In the genomic region with DNA sequence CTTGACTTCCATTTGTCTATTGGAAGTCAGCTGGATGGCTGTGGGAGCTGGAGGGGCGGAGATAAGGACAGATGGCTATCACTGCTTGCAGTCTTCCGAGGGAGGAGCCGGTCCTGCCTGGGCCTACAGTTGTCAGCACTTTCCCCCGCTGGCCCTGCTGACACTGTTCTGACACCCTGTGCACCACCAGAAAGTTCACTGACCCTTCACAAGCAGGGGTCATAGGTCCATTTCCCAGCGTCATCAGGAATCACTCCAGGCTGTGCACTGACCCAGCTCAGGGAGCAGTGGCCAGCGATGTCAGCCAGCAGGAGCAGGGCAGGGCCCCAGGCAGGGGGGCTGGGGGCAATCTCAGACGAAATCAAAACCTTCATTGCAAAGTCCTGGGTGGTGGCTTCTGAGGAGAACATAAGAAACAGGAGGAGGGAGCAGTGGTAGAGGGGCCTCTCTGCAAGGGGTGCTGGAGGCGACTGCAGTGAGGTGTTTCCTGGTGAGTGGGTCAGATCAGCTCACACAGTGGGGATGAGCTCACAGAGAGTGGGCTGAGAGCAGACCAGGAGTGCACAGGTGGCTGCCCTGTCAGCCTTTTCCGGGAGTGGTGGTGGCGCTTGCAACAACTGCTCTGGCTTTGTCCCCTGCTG, we compare ENCODE assay signal across 1 cellular context.
TF ChIP-seq lines count a peak whose summit lies in the region.

No MANE protein-coding gene starts in this region.

TF ChIP-seq in liver, 16 proteins besides CTCF, POLR2A, EP300 and RAD21 (continued from another document):
- TF ChIP-seq, protein P1, sequence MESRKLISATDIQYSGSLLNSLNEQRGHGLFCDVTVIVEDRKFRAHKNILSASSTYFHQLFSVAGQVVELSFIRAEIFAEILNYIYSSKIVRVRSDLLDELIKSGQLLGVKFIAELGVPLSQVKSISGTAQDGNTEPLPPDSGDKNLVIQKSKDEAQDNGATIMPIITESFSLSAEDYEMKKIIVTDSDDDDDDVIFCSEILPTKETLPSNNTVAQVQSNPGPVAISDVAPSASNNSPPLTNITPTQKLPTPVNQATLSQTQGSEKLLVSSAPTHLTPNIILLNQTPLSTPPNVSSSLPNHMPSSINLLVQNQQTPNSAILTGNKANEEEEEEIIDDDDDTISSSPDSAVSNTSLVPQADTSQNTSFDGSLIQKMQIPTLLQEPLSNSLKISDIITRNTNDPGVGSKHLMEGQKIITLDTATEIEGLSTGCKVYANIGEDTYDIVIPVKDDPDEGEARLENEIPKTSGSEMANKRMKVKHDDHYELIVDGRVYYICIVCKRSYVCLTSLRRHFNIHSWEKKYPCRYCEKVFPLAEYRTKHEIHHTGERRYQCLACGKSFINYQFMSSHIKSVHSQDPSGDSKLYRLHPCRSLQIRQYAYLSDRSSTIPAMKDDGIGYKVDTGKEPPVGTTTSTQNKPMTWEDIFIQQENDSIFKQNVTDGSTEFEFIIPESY (IDR thresholded peaks at IDR 0.05): peak; percentile 84
- TF ChIP-seq JUND (IDR thresholded peaks at IDR 0.05) (peak; percentile 51 to 86), SP1 (IDR thresholded peaks at IDR 0.05) (peak; percentile 98), EGR1 (IDR thresholded peaks at IDR 0.05; ENCODE audit: low read depth in 2 of 2) (peak in 1 of 2 donors; percentile 58), YY1 (IDR thresholded peaks at IDR 0.05) (peak; percentile 81)
